ENCODE assay signal across 9 cellular contexts in the genomic region with DNA sequence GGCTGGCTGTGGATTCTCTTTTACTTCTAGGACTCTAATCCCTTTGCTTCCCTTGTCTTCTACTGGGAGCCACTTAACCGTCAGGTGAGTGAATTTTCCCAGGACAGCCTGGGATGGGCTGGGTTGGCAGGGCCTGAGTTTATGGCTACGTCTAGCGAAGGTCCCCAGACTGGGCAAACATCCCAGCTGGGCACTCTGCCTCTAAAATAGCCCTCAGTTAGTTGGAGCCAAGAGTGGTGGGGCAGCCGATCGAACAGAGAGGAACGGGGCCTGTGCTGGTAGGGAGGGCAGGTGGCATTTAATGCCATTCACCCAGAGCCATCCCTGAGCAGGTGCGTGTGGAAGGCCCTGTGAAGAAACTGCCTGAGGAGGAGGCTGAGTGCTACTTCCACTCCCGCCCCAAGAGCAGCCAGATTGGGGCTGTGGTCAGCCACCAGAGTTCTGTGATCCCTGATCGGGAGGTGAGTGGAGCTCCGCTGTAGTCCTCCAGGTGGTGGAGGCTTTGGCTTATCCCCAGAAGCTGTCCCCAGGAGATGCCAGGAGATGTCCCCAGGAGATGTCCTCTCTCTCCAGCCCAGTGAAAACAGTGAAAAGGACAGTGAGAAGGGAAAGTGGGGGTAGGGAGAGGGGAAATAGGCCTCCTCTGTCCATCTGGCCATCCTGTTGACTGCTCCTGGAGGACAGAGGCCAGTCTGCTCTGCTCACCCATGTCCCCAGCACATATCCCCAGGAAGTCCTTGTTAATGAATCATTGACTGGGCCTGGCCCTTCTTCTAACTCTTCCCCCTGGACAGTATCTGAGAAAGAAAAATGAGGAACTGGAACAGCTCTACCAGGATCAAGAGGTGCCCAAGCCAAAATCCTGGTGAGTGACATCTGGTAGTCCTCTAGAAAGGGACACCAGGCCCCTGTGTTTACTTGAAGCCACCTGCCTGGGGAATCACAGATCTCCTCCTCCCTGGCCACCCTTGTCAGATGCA. TPM values are rescaled to one million over a fixed set of nuclear protein-coding genes. Genes with fewer than 3 reads are reported as not detected.
DNase-seq lines count a peak whose midpoint lies in the region; ATAC-seq and TF ChIP-seq lines count a peak whose summit lies in the region.
"Had no signal": no experiment of that assay in that cellular context is flagged by ENCODE, and none has a peak within 500 bp of the region (broad histone marks: within the 10 kb centered on the region; RNA-seq: fewer than 3 reads in every experiment).

No MANE protein-coding gene starts in this region.

- intact Hi-C loops in PC-9 (cut with micrococcal nuclease; ENCODE audit: unreplicated experiment), result loop anchor here (10.0 kb wide), 1 partner anchor 669 kb away; the partner anchor contains the start of genes HOXB7 and HOXB8
- intact Hi-C loops in dorsolateral prefrontal cortex (cut with DNase I), result no loop called here
- intact Hi-C loops in psoas muscle (cut with DNase I), result loop anchor here (5.0 kb wide), 2 partner anchors 39 to 49 kb away; partner anchors contain the start of gene SP2 (in 1 of the 2)

- no peaks in the 10 kb centered on the region for H3K27me3 ChIP-seq in PC-9 (ENCODE audit: insufficient read depth, low read depth)
- no peaks in the 10 kb centered on the region for H3K27me3 ChIP-seq in dorsolateral prefrontal cortex
- H3K27me3 ChIP-seq in psoas muscle (ENCODE audit: insufficient read depth in 3 of 3, low read length in 2 of 3), result no peaks in the 10 kb centered on the region

- H2AFZ ChIP-seq in PC-9, result no peak overlapping the region

- H4K20me1 ChIP-seq in PC-9 (ENCODE audit: insufficient read depth), result no peaks in the 10 kb centered on the region

- H3K9me2 ChIP-seq in PC-9 (ENCODE audit: insufficient read depth), result no peaks in the 10 kb centered on the region

- TF ChIP-seq CTCF in PC-9 (conservative IDR thresholded peaks at IDR 0.05) (no peak), dorsolateral prefrontal cortex (IDR thresholded peaks at IDR 0.05 in 54 of 56, conservative IDR thresholded peaks at IDR 0.05 in 2 of 56; ENCODE audit: low read depth in 1 of 56, partially characterized antibody in 56 of 56) (no peak), psoas muscle (IDR thresholded peaks at IDR 0.05) (no peak)

- H3F3A ChIP-seq in PC-9 (ENCODE audit: insufficient read depth, low read depth), result peaks cover 48% of the 10 kb centered on the region; the same call in 1 of the 2 replicates

- H3K27ac ChIP-seq in PC-9 (peak overlapping the region; percentile 6; the same call in 1 of the 2 replicates), dorsolateral prefrontal cortex (peak overlapping the region in 49 of 59 donors; percentile 4 to 76 (median 48)), psoas muscle (peak overlapping the region; percentile 71)

- POLR2A ChIA-PET in PC-9 (lab: Charles Lee; ENCODE audit: unreplicated experiment), result no interaction called here

- H3K9me3 ChIP-seq in PC-9 (ENCODE audit: insufficient read depth, low read depth), result no peaks in the 10 kb centered on the region
- no peaks in the 10 kb centered on the region for H3K9me3 ChIP-seq in psoas muscle

- no TSS peak for BruUV-seq in PC-9 (replicated peaks; lab: Mats Ljungman, UMichigan)

- H3K36me3 ChIP-seq in PC-9 (ENCODE audit: low read depth) (peaks cover 20% of the 10 kb centered on the region), psoas muscle (ENCODE audit: insufficient read depth in 1 of 2, low read depth in 1 of 2) (peaks cover 4 to 48% of the 10 kb centered on the region in 2 donors)

- H3K79me2 ChIP-seq in PC-9 (ENCODE audit: low read depth), result peaks cover 26% of the 10 kb centered on the region

- 56 to 69% (median 58%) methylated on average over 10 of the region's 10 CpGs for WGBS in psoas muscle, 3 donors

- ATAC-seq in psoas muscle (no peak), GM19023 (IDR thresholded peaks at IDR 0.05; ENCODE audit: unreplicated experiment) (no peak)

- no peak overlapping the region for H3K4me2 ChIP-seq in PC-9

- CTCF ChIA-PET in PC-9 (lab: Charles Lee), result interaction anchor here (0.8 kb wide), 1 partner anchor 102 kb away, joined by 3 read pairs; no protein-coding TSS in a partner anchor

- H3K4me1 ChIP-seq in PC-9 (replicated peaks; ENCODE audit: insufficient read depth) (peaks cover 50% of the 10 kb centered on the region), psoas muscle (peaks cover 32% of the 10 kb centered on the region)

- DNase-seq in DMS53 (lab: John Stamatoyannopoulos, UW), result peak; percentile 56
- DNase-seq in DMS53 treated with DMSO at 0.1 percent for 48 hours (lab: John Stamatoyannopoulos, UW; ENCODE audit: unreplicated experiment), result no peak
- DNase-seq in PC-9, result no peak
- DNase-seq in dorsolateral prefrontal cortex, result peak in 2 of 10 donors; percentile 48 to 61
- DNase-seq in psoas muscle, result no peak
- no peak for DNase-seq in NCI-H1048 (lab: John Stamatoyannopoulos, UW)
- DNase-seq in NOMO-1 treated with dmso at 0.1 percent for 144 hours (lab: John Stamatoyannopoulos, UW; ENCODE audit: unreplicated experiment), result no peak
- DNase-seq: 8988T had no signal

- no peak overlapping the region for H3K4me3 ChIP-seq in PC-9
- H3K4me3 ChIP-seq in dorsolateral prefrontal cortex, result peak overlapping the region in 13 of 59 donors; percentile 0 to 42 (median 16)
- H3K4me3 ChIP-seq in psoas muscle, result no peak overlapping the region

RNA-seq across cellular contexts. Expression of gene PNPO, which starts 4.4 kb away (rescaled TPM):
- total RNA-seq in PC-9 (2021) (40.2 and 44.1 TPM in 2 replicates), dorsolateral prefrontal cortex (10 to 100 TPM; 30.2 to 62.6 (median 43.4) TPM), psoas muscle (10 to 100 TPM; 28.2 to 42.3 (median 33.8) TPM)
- polyA plus RNA-seq in psoas muscle, result 10 to 100 TPM; 12.0 to 30.0 (median 12.8) TPM

RNA-seq across cellular contexts. Expression of gene PRR15L, which starts 11.9 kb away (rescaled TPM):
- total RNA-seq in PC-9 (2021) (5.3 and 6.2 TPM in 2 replicates), dorsolateral prefrontal cortex (under 1 TPM in 1 of 120 experiments, not detected in 119; 0.33 TPM), psoas muscle (not detected)
- under 1 TPM in 2 of 3 donors, not detected in 1; 0.04 to 0.17 TPM for polyA plus RNA-seq in psoas muscle

RNA-seq across cellular contexts. Expression of gene CDK5RAP3, which starts 25.1 kb away (rescaled TPM):
- total RNA-seq in PC-9 (2021) (147 and 195 TPM in 2 replicates), dorsolateral prefrontal cortex (100 to 1,000 TPM in 119 of 120 experiments, 10 to 100 TPM in 1; 99.4 to 256 (median 180) TPM), psoas muscle (10 to 100 TPM; 21.0 to 44.1 (median 34.5) TPM)
- polyA plus RNA-seq in psoas muscle, result 10 to 100 TPM; 25.4 to 29.9 (median 25.6) TPM

RNA-seq across cellular contexts. Expression of gene SP2, which starts 49.8 kb away (rescaled TPM):
- 13.5 and 18.0 TPM in 2 replicates for total RNA-seq in PC-9 (2021)
- 10 to 100 TPM; 11.5 to 27.4 (median 17.6) TPM for total RNA-seq in dorsolateral prefrontal cortex
- total RNA-seq in psoas muscle, result 10 to 100 TPM; 10.8 to 16.1 (median 12.8) TPM
- polyA plus RNA-seq in psoas muscle, result 10 to 100 TPM in 1 of 3 donors, 1 to 10 TPM in 2; 6.2 to 10.2 (median 7.2) TPM

Comparison
In these comparisons a context has a peak if more than half of its experiments do, and no peak if none do; other contexts are left out.
1. H3K27ac ChIP-seq: peak in every context shown above with its lines; median percentile 71 in psoas muscle; 48 in dorsolateral prefrontal cortex; 6 in PC-9.
2. intact Hi-C loops: an anchor here in PC-9 (10.0 kb wide) and psoas muscle (5.0 kb wide); none called in dorsolateral prefrontal cortex.